In the genomic region with DNA sequence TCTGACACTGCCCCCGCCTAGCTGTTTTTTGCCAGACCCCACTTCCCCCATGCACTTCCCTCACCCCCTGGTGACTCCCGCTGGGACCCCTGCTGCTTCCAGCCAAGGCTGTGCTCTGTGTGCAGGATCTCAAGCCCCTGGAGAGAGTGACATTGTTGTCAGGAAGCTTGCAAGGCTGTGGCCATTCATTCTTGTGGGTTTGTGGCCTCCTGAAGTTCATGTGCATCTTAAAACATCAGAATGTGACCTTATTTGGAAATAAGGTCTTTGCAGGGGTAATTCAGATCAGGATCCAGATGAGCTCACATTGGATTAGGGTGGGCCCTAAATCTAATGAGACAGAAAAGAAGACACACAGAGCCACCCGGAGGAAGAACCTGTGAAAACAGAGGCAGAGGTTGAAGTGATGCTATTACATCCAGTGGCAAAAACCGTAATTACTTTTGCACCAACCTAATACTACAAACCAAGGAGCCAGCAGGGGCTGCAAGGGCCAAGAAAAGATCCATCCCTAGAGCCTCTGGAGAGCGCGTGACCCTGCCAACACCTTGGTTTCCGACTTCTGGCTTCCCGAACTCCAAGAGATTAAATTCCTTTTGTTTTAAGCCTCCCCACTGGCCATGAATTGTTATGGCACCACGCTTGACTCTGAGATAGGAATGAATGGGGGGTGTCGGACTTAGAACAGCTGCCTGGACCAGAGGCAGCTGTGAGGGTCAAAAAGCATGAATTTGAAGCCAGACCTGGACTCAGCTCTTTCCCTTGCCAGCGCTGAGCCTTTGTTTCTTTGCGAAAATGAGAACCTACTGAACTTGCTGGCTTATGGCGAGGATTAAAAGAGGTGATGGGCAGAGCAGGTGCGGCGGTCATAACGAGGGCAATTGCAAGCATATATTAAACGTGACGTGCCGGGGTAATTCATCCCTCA, we compare ENCODE assay signal across 9 cellular contexts.
A peak's percentile ranks its signal among the peaks of the same experiment; 100 is the strongest.
DNase-seq lines count a peak whose midpoint lies in the region; TF ChIP-seq lines count a peak whose summit lies in the region.
"Had no signal": no experiment of that assay in that cellular context is flagged by ENCODE, and none has a peak within 500 bp of the region (broad histone marks: within the 10 kb centered on the region; RNA-seq: fewer than 3 reads in every experiment).

No MANE protein-coding gene starts in this region.

- no peak overlapping the region for H3K27ac ChIP-seq in neuronal stem cell (replicated peaks; ENCODE audit: low read length)

- H3K36me3 ChIP-seq in neuronal stem cell (replicated peaks in 1 of 2; ENCODE audit: control insufficient read depth in 2 of 2, insufficient read depth in 2 of 2, low read length in 2 of 2) = no peaks in the 10 kb centered on the region
- no peaks in the 10 kb centered on the region for H3K36me3 ChIP-seq in BE2C
- no peaks in the 10 kb centered on the region for H3K36me3 ChIP-seq in HAP-1 (replicated peaks)

- H3K4me3 Mint-ChIP-seq in T-helper 1 cell treated with Interleukin-12 subunit alpha and Interleukin-12 subunit beta and Interleukin-4 antibody, amounts not matched to agents 30 μg/mL and 1 μg/mL, for 36 hours = no peak overlapping the region
- H3K4me3 Mint-ChIP-seq in brain = no peak overlapping the region

- H3K36me3 Mint-ChIP-seq in T-helper 1 cell treated with Interleukin-12 subunit alpha and Interleukin-12 subunit beta and Interleukin-4 antibody, amounts not matched to agents 30 μg/mL and 1 μg/mL, for 36 hours (ENCODE audit: low read depth) = no peaks in the 10 kb centered on the region
- peaks cover 25% of the 10 kb centered on the region for H3K36me3 Mint-ChIP-seq in brain

- H2BK15ac ChIP-seq in neuronal stem cell (ENCODE audit: low read length) = no peak overlapping the region

- no peak overlapping the region for H3K14ac ChIP-seq in neuronal stem cell (ENCODE audit: low read length)

- H3K79me1 ChIP-seq in neuronal stem cell (ENCODE audit: low read depth, low read length) = no peaks in the 10 kb centered on the region

- H4K8ac ChIP-seq in neuronal stem cell (ENCODE audit: low read depth, low read length) = no peak overlapping the region

- peak overlapping the region; percentile 15 for H3K27ac Mint-ChIP-seq in T-helper 1 cell treated with Interleukin-12 subunit alpha and Interleukin-12 subunit beta and Interleukin-4 antibody, amounts not matched to agents 30 μg/mL and 1 μg/mL, for 36 hours
- H3K27ac Mint-ChIP-seq in brain = peak overlapping the region in 4 of 5 experiments; percentile 12 to 89 (median 58)

- in situ Hi-C loops in HAP-1 (cut with MboI; ENCODE audit: low sequenced_read_pairs) = no loop called here

- no peak overlapping the region for H3K9ac ChIP-seq in neuronal stem cell (ENCODE audit: low read depth, low read length, poor library complexity)

- no peak overlapping the region for H3K4me2 ChIP-seq in neuronal stem cell (ENCODE audit: insufficient read depth, low read length, poor library complexity, severe bottlenecking)

- peaks cover 4% of the 10 kb centered on the region for H3K27me3 Mint-ChIP-seq in T-helper 1 cell treated with Interleukin-12 subunit alpha and Interleukin-12 subunit beta and Interleukin-4 antibody, amounts not matched to agents 30 μg/mL and 1 μg/mL, for 36 hours (ENCODE audit: low read depth)
- H3K27me3 Mint-ChIP-seq in brain = no peaks in the 10 kb centered on the region

- no peak overlapping the region for H4K91ac ChIP-seq in neuronal stem cell (ENCODE audit: low read depth, low read length, poor library complexity)

- H3K4me1 Mint-ChIP-seq in T-helper 1 cell treated with Interleukin-12 subunit alpha and Interleukin-12 subunit beta and Interleukin-4 antibody, amounts not matched to agents 30 μg/mL and 1 μg/mL, for 36 hours (ENCODE audit: low read depth) = peaks cover 10% of the 10 kb centered on the region
- H3K4me1 Mint-ChIP-seq in brain = peaks cover 39% of the 10 kb centered on the region

- no peak for TF ChIP-seq CTCF in brain (conservative IDR thresholded peaks at IDR 0.05)
- no peak for TF ChIP-seq CTCF in BE2C (IDR thresholded peaks at IDR 0.05; ENCODE audit: low read depth, low read length)

- H3K27me3 ChIP-seq in neuronal stem cell (ENCODE audit: control insufficient read depth in 3 of 3, insufficient read depth in 3 of 3, low read depth in 1 of 3, low read length in 3 of 3) (no peaks in the 10 kb centered on the region), BE2C (no peaks in the 10 kb centered on the region), HAP-1 (ENCODE audit: low read depth) (no peaks in the 10 kb centered on the region)

- no peak overlapping the region for H2BK5ac ChIP-seq in neuronal stem cell (ENCODE audit: low read length)

- no peak overlapping the region for H3K4ac ChIP-seq in neuronal stem cell (ENCODE audit: low read length)

- H2AK5ac ChIP-seq in neuronal stem cell (ENCODE audit: low read depth, low read length) = no peak overlapping the region

- H3K4me1 ChIP-seq in neuronal stem cell (ENCODE audit: control insufficient read depth in 2 of 2, insufficient read depth in 1 of 2, low read depth in 1 of 2, low read length in 2 of 2) (peaks cover 0 to 6% of the 10 kb centered on the region in 2 donors), BE2C (no peaks in the 10 kb centered on the region), HAP-1 (no peaks in the 10 kb centered on the region)

- no peaks in the 10 kb centered on the region for H3K9me3 ChIP-seq in neuronal stem cell (replicated peaks in 1 of 2; ENCODE audit: control insufficient read depth in 2 of 2, insufficient read depth in 1 of 2, low read depth in 1 of 2, low read length in 2 of 2)
- no peaks in the 10 kb centered on the region for H3K9me3 ChIP-seq in BE2C
- H3K9me3 ChIP-seq in HAP-1 = no peaks in the 10 kb centered on the region

- H3K23ac ChIP-seq in neuronal stem cell (ENCODE audit: low read depth, low read length, poor library complexity) = no peak overlapping the region

- H2AFZ ChIP-seq in neuronal stem cell (ENCODE audit: low read length) = no peak overlapping the region

- H3K9me3 Mint-ChIP-seq in T-helper 1 cell treated with Interleukin-12 subunit alpha and Interleukin-12 subunit beta and Interleukin-4 antibody, amounts not matched to agents 30 μg/mL and 1 μg/mL, for 36 hours = no peaks in the 10 kb centered on the region
- no peaks in the 10 kb centered on the region for H3K9me3 Mint-ChIP-seq in brain

- H2BK12ac ChIP-seq in neuronal stem cell (ENCODE audit: low read length) = no peak overlapping the region

- peak overlapping the region; percentile 22 for H3K18ac ChIP-seq in neuronal stem cell (ENCODE audit: low read length)

- H2BK120ac ChIP-seq in neuronal stem cell (ENCODE audit: low read depth, low read length) = no peak overlapping the region

- H3K4me3 ChIP-seq in neuronal stem cell (ENCODE audit: low read length in 2 of 2) (no peak overlapping the region), BE2C (ENCODE audit: low read depth, low read length) (no peak overlapping the region), HAP-1 (no peak overlapping the region)

- no CpG with 5 or more reads among the region's 19 CpGs for WGBS in neuronal stem cell (ENCODE audit: extremely low coverage in 2 of 2, insufficient read length in 2 of 2, insufficient replicate concordance in 1 of 2), 2 donors

- DNase-seq in T-helper 1 cell = no peak
- DNase-seq in NCI-H524 (lab: John Stamatoyannopoulos, UW) = peak; percentile 54 to 76
- no peak for DNase-seq in neuronal stem cell (ENCODE audit: low spot score)
- DNase-seq in BE2C = no peak
- no peak for DNase-seq in NCI-H1048 (lab: John Stamatoyannopoulos, UW)
- no peak for DNase-seq in HAP-1 (ENCODE audit: low spot score in 2 of 2)
- DNase-seq: C1 segment of cervical spinal cord had no signal

Comparison
In these comparisons a context has a peak if more than half of its experiments do, and no peak if none do; other contexts are left out.
1. DNase-seq: peak in NCI-H524 (2 of 2); none in T-helper 1 cell (0 of 5), neuronal stem cell (single experiment), BE2C (single experiment), NCI-H1048 (single experiment) and HAP-1 (0 of 2).